Comparison of ENCODE assay signal across 8 cellular contexts in genomic region chr3:49339947-49340800, GRCh38. TPM values are rescaled to one million over a fixed set of nuclear protein-coding genes. Genes with fewer than 3 reads are reported as not detected.
DNase-seq lines count a peak whose midpoint lies in the region; ATAC-seq lines count a peak whose summit lies in the region.

TSS of gene USP4 (minus strand) at chr3:49340053. CDS start at chr3:49340024, 29 bp downstream.

- DNase-seq in Caki2 (ENCODE audit: low read depth) (peak; percentile 89), NOMO-1 treated with dmso at 0.1 percent for 144 hours (lab: John Stamatoyannopoulos, UW; ENCODE audit: unreplicated experiment) (peak; percentile 97), mesendoderm (peak; percentile 95)
- peak; percentile 78 to 88 (median 81) for DNase-seq in activated CD8-positive, alpha-beta memory T cell treated with anti-CD3 and anti-CD28 coated beads for 48 hours (ENCODE audit: low read depth in 2 of 3, low spot score in 2 of 3)
- DNase-seq in stimulated activated CD8-positive, alpha-beta memory T cell treated with anti-CD3 and anti-CD28 coated beads, Interleukin-15, amount 100 ng/mL, for 1 hour (ENCODE audit: low read depth): peak; percentile 74

- H3K79me1 ChIP-seq in mesendoderm (ENCODE audit: low read length): peaks cover 1% of the 10 kb centered on the region

- H3K4me3 ChIP-seq in HUES48 (ENCODE audit: low read depth, low read length): peak within 1 kb of the TSS; percentile 90
- H3K4me3 ChIP-seq in endocrine pancreas (ENCODE audit: control insufficient read depth, insufficient read depth, low read length): peak within 1 kb of the TSS; percentile 74
- peak within 1 kb of the TSS; percentile 80 for H3K4me3 ChIP-seq in mesendoderm (ENCODE audit: low read length)

- H4K8ac ChIP-seq in mesendoderm (ENCODE audit: low read depth, low read length): no peak within 1 kb of the TSS

- peak within 1 kb of the TSS; percentile 75 for H2BK5ac ChIP-seq in mesendoderm (ENCODE audit: low read length)

- peaks cover 4% of the 10 kb centered on the region; the same call in 1 of the 2 replicates for H3K4me1 ChIP-seq in HUES48 (ENCODE audit: control insufficient read depth, insufficient read depth, low read length)
- no peaks in the 10 kb centered on the region for H3K4me1 ChIP-seq in endocrine pancreas (ENCODE audit: control insufficient read depth, insufficient read depth, low read length)
- no peaks in the 10 kb centered on the region for H3K4me1 ChIP-seq in mesendoderm (ENCODE audit: control insufficient read depth, low read depth, low read length)

- no peak within 1 kb of the TSS for H2BK120ac ChIP-seq in mesendoderm (ENCODE audit: low read depth, low read length)

- H3K9ac ChIP-seq in HUES48 (ENCODE audit: low read depth, low read length) (peak within 1 kb of the TSS; percentile 78), endocrine pancreas (ENCODE audit: control insufficient read depth, insufficient read depth, low read length) (peak within 1 kb of the TSS; percentile 98), mesendoderm (ENCODE audit: low read length) (peak within 1 kb of the TSS; percentile 90)

- peaks cover 2% of the 10 kb centered on the region for H3K79me2 ChIP-seq in mesendoderm (ENCODE audit: control insufficient read depth, insufficient read depth, low read length)

- ATAC-seq in GM21390 (IDR thresholded peaks at IDR 0.05; ENCODE audit: unreplicated experiment): peak; percentile 86

- peak within 1 kb of the TSS; percentile 61 for H3K18ac ChIP-seq in mesendoderm (ENCODE audit: low read length)

- WGBS in mesendoderm (ENCODE audit: extremely low coverage, insufficient coverage, low lambda C conversion rate): no CpG with 5 or more reads among the region's 70 CpGs

- in situ Hi-C loops in Caki2 (cut with HindIII; ENCODE audit: low pct_unique_long_range_greater_than_20kb, low sequenced_read_pairs): no loop called here

- peak within 1 kb of the TSS; percentile 85 for H3K4me2 ChIP-seq in mesendoderm (ENCODE audit: low read length)

- H2AK5ac ChIP-seq in mesendoderm (ENCODE audit: low read length): no peak within 1 kb of the TSS

- no peak within 1 kb of the TSS for H3K23ac ChIP-seq in mesendoderm (ENCODE audit: low read length)

- H3K27ac ChIP-seq in HUES48 (ENCODE audit: low read depth, low read length) (peak within 1 kb of the TSS; percentile 86), mesendoderm (ENCODE audit: low read depth, low read length) (peak within 1 kb of the TSS; percentile 81)

- H3K4ac ChIP-seq in mesendoderm (ENCODE audit: low read depth, low read length): peak within 1 kb of the TSS; percentile 39

- H3K36me3 ChIP-seq in HUES48 (ENCODE audit: control insufficient read depth, insufficient read depth, low read length): peaks cover 5% of the 10 kb centered on the region
- no peaks in the 10 kb centered on the region for H3K36me3 ChIP-seq in endocrine pancreas (ENCODE audit: control insufficient read depth, insufficient read depth, low read length)
- no peaks in the 10 kb centered on the region for H3K36me3 ChIP-seq in mesendoderm (ENCODE audit: control insufficient read depth, insufficient read depth, low read length)

- peak within 1 kb of the TSS; percentile 44 for H4K5ac ChIP-seq in mesendoderm (ENCODE audit: low read length)

- H3K27me3 ChIP-seq in HUES48 (ENCODE audit: control insufficient read depth, insufficient read depth, low read length) (no peaks in the 10 kb centered on the region), endocrine pancreas (ENCODE audit: control insufficient read depth, insufficient read depth, low read length) (no peaks in the 10 kb centered on the region), mesendoderm (ENCODE audit: insufficient read depth, low read length, poor library complexity) (no peaks in the 10 kb centered on the region)

- no peak within 1 kb of the TSS for H2BK15ac ChIP-seq in mesendoderm (replicated peaks; ENCODE audit: low read depth)

- H3K56ac ChIP-seq in mesendoderm (ENCODE audit: low read length): peak within 1 kb of the TSS; percentile 96

- H3K9me3 ChIP-seq in HUES48 (ENCODE audit: control insufficient read depth, insufficient read depth, low read length) (no peaks in the 10 kb centered on the region), endocrine pancreas (ENCODE audit: control insufficient read depth, low read length) (no peaks in the 10 kb centered on the region)

RNA-seq across cellular contexts. Expression of gene USP4, which starts in this region (rescaled TPM):
- 22.6 and 32.2 TPM in 2 replicates for total RNA-seq in Caki2 (2014; rRNA removed; shearing (Covaris generic); ENCODE audit: low replicate concordance)
- 20.3 TPM for polyA plus RNA-seq in mesendoderm (2013, experiment 1 of 2)
- 21.6 TPM for polyA plus RNA-seq in mesendoderm (2013, experiment 2 of 2)

Comparison
In these comparisons a context has a peak if more than half of its experiments do, and no peak if none do; other contexts are left out.
1. Peak in every context shown above with its lines: DNase-seq, ATAC-seq, H3K4me3 ChIP-seq and H3K27ac ChIP-seq.